Comparison of ENCODE assay signal across 19 cellular contexts in the genomic region with DNA sequence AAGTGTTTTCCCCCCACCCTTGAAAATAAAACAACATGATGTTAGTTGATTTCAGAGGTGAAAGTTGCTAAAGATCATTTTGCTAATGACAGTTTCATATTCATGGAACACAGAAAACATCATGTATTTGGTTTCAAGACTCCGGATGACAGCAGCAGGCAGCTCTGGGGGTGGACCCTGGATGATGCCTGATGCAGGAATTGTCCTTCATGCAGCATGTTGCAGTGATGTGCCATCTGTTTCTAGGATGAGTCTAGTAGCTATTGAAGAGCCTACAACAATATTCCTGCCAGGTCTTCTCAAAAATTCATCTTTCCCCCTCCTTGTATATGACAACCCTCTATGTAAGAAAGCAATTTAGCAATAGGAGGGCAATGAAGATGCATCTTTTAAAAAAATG.
"Had no signal": no experiment of that assay in that cellular context is flagged by ENCODE, and none has a peak within 500 bp of the region (broad histone marks: within the 10 kb centered on the region; RNA-seq: fewer than 3 reads in every experiment).

No MANE protein-coding gene starts in this region.

- H3K36me3 Mint-ChIP-seq: natural killer cell treated with Interleukin-12 subunit alpha and Interleukin-12 subunit beta and Interleukin-15 and Interleukin-18, amount 100 ng/mL, for 72 hours; type B pancreatic cell had no signal

- H3K27ac ChIP-seq: heart left ventricle, pancreas had no signal

- DNase-seq: dermis blood vessel endothelial cell; effector CD4-positive, alpha-beta T cell; endodermal cell; foreskin melanocyte; heart left ventricle; hippocampal formation; left colon; left ventricle myocardium superior; mesenchymal stem cell; midbrain; occipital lobe; pancreas; right cardiac atrium; small intestine; stimulated activated CD4-positive, alpha-beta T cell treated with anti-CD3 and anti-CD28 coated beads, Interleukin-12 subunit alpha, Interleukin-12 subunit beta, amount 100 ng/mL, for 4 hours; stimulated activated naive CD4-positive, alpha-beta T cell had no signal

- H3K27ac Mint-ChIP-seq: endodermal cell; natural killer cell treated with Interleukin-12 subunit alpha and Interleukin-12 subunit beta and Interleukin-15 and Interleukin-18, amount 100 ng/mL, for 72 hours; progenitor cell of endocrine pancreas; type B pancreatic cell had no signal

- ATAC-seq: heart left ventricle; left colon; left ventricle myocardium superior; natural killer cell treated with Interleukin-12 subunit alpha and Interleukin-12 subunit beta and Interleukin-15 and Interleukin-18, amount 100 ng/mL, for 72 hours; pancreas; right cardiac atrium had no signal

- H3K9me3 Mint-ChIP-seq: endodermal cell; natural killer cell treated with Interleukin-12 subunit alpha and Interleukin-12 subunit beta and Interleukin-15 and Interleukin-18, amount 100 ng/mL, for 72 hours; type B pancreatic cell had no signal

- H3K4me3 Mint-ChIP-seq: endodermal cell; natural killer cell treated with Interleukin-12 subunit alpha and Interleukin-12 subunit beta and Interleukin-15 and Interleukin-18, amount 100 ng/mL, for 72 hours; type B pancreatic cell had no signal
